ENCODE assay signal across 29 cellular contexts in the genomic region with DNA sequence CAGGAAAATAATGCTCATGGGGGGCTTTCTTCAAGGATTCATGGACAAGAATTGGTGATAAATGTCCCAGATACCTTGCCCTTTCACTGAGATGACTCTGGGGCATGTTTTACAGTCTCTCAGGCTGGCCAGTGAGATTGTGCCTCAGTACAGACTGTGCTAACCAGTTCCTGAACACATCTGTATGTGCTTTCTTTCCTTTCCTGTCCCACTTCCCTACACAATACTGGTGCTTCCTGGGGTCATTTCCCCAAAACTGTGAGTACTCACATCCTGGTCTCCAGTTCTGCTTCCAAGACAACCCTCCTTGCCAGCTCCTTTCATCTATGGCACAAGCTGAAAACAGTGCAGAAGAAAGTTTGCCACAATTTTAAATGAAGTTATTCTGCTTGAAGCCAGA.
"Had no signal": no experiment of that assay in that cellular context is flagged by ENCODE, and none has a peak within 500 bp of the region (broad histone marks: within the 10 kb centered on the region; RNA-seq: fewer than 3 reads in every experiment).

No MANE protein-coding gene starts in this region.

- H3K4me3 ChIP-seq: adrenal gland, body of pancreas, cardiac muscle cell, colonic mucosa had no signal

- FAIRE-seq: endometrium, frontal cortex had no signal

- H3K36me3 ChIP-seq: adrenal gland, cardiac muscle cell, colonic mucosa had no signal

- DNase-seq: activated CD4-positive, alpha-beta memory T cell treated with anti-CD3 and anti-CD28 coated beads for 36 hours; activated CD4-positive, alpha-beta T cell treated with anti-CD3 and anti-CD28 coated beads for 36 hours; activated CD4-positive, alpha-beta T cell treated with anti-CD3 and anti-CD28 coated beads, Interleukin-2, amount 10 ng/mL, durations not matched to agents 24 days and 14 days; activated CD4-positive, CD25-positive, alpha-beta regulatory T cell; activated CD4-positive, CD25-positive, alpha-beta regulatory T cell treated with anti-CD3 and anti-CD28 coated beads, Interleukin-2, amount 50 U/mL, for 72 hours; activated CD8-positive, alpha-beta memory T cell treated with anti-CD3 and anti-CD28 coated beads, Interleukin-2, amount 10 ng/mL, durations not matched to agents 7 days and 5 days; activated CD8-positive, alpha-beta memory T cell treated with anti-CD3 and anti-CD28 coated beads, Interleukin-2, amount 50 U/mL, for 4 hours; activated CD8-positive, alpha-beta T cell treated with anti-CD3 and anti-CD28 coated beads, Interleukin-2, amount 10 ng/mL, durations not matched to agents 7 days and 5 days; activated effector memory CD4-positive, alpha-beta T cell treated with anti-CD3 and anti-CD28 coated beads, Interleukin-2, amount 50 U/mL, for 16 hours; activated naive CD4-positive, alpha-beta T cell treated with anti-CD3 and anti-CD28 coated beads for 36 hours; activated naive CD8-positive, alpha-beta T cell treated with anti-CD3 and anti-CD28 coated beads for 36 hours; activated naive CD8-positive, alpha-beta T cell treated with anti-CD3 and anti-CD28 coated beads, Interleukin-2, amount 50 U/mL, for 24 hours; activated T-cell treated with anti-CD3 and anti-CD28 coated beads, Interleukin-2, amount 50 U/mL, for 1 hour; activated T-cell treated with anti-CD3 and anti-CD28 coated beads, Interleukin-2, amount 50 U/mL, for 48 hours; amygdala; aorta; body of pancreas; central memory CD4-positive, alpha-beta T cell; cerebellar nuclear complex; colonic mucosa; effector CD8-positive, alpha-beta T cell; foreskin fibroblast; head of caudate nucleus; T-helper 2 cell had no signal

- H3K27me3 ChIP-seq: adrenal gland, body of pancreas, cardiac muscle cell, colonic mucosa had no signal

- H3K4me1 ChIP-seq: adrenal gland, body of pancreas, colonic mucosa had no signal

- ATAC-seq: activated CD4-positive, alpha-beta T cell treated with anti-CD3 and anti-CD28 coated beads for 36 hours; activated CD8-positive, alpha-beta memory T cell treated with anti-CD3 and anti-CD28 coated beads, Interleukin-2, amount 10 ng/mL, durations not matched to agents 7 days and 5 days; activated CD8-positive, alpha-beta T cell treated with anti-CD3 and anti-CD28 coated beads, Interleukin-2, amount 10 ng/mL, durations not matched to agents 7 days and 5 days; activated naive CD8-positive, alpha-beta T cell treated with anti-CD3 and anti-CD28 coated beads, Interleukin-2, amount 50 U/mL, for 24 hours; body of pancreas; esophagus mucosa had no signal

- H3K9me3 ChIP-seq: adrenal gland, body of pancreas, colonic mucosa had no signal

- H3K27ac ChIP-seq: adrenal gland, body of pancreas, cardiac muscle cell, colonic mucosa had no signal
